Comparison of ENCODE assay signal across 37 cellular contexts in genomic region chr6:169543704-169544103, GRCh38.
"Had no signal": no experiment of that assay in that cellular context is flagged by ENCODE, and none has a peak within 500 bp of the region (broad histone marks: within the 10 kb centered on the region; RNA-seq: fewer than 3 reads in every experiment).

No MANE protein-coding gene starts in this region.

- H3K4me1 ChIP-seq: breast epithelium, esophagus muscularis mucosa, foreskin keratinocyte, gastrocnemius medialis had no signal

- H3K9me3 Mint-ChIP-seq: central memory CD8-positive, alpha-beta T cell had no signal

- DNase-seq: activated CD4-positive, alpha-beta memory T cell treated with anti-CD3 and anti-CD28 coated beads for 36 hours; activated CD4-positive, alpha-beta T cell treated with anti-CD3 and anti-CD28 coated beads for 36 hours; activated CD4-positive, CD25-positive, alpha-beta regulatory T cell; activated CD4-positive, CD25-positive, alpha-beta regulatory T cell treated with anti-CD3 and anti-CD28 coated beads, Interleukin-2, amount 50 U/mL, for 72 hours; activated CD8-positive, alpha-beta memory T cell treated with anti-CD3 and anti-CD28 coated beads, Interleukin-2, amount 10 ng/mL, durations not matched to agents 7 days and 5 days; activated CD8-positive, alpha-beta memory T cell treated with anti-CD3 and anti-CD28 coated beads, Interleukin-2, amount 50 U/mL, for 4 hours; activated CD8-positive, alpha-beta T cell treated with anti-CD3 and anti-CD28 coated beads, Interleukin-2, amount 10 ng/mL, durations not matched to agents 7 days and 5 days; activated effector memory CD4-positive, alpha-beta T cell treated with anti-CD3 and anti-CD28 coated beads, Interleukin-2, amount 50 U/mL, for 16 hours; activated naive CD4-positive, alpha-beta T cell treated with anti-CD3 and anti-CD28 coated beads for 36 hours; activated naive CD8-positive, alpha-beta T cell treated with anti-CD3 and anti-CD28 coated beads for 36 hours; activated naive CD8-positive, alpha-beta T cell treated with anti-CD3 and anti-CD28 coated beads, Interleukin-2, amount 50 U/mL, for 24 hours; activated T-cell treated with anti-CD3 and anti-CD28 coated beads, Interleukin-2, amount 50 U/mL, for 1 hour; activated T-cell treated with anti-CD3 and anti-CD28 coated beads, Interleukin-2, amount 50 U/mL, for 48 hours; adrenal gland; amygdala; aorta; dorsolateral prefrontal cortex; effector memory CD4-positive, alpha-beta T cell; endodermal cell; erythroblast; foreskin keratinocyte; gastrocnemius medialis; glutamatergic neuron; heart left ventricle; T-helper 17 cell; T1000 had no signal

- H3K27me3 ChIP-seq: adrenal gland, breast epithelium, dorsolateral prefrontal cortex, esophagus muscularis mucosa, foreskin keratinocyte, gastrocnemius medialis, heart left ventricle had no signal

- H3K4me3 Mint-ChIP-seq: activated CD4-positive, alpha-beta memory T cell treated with anti-CD3 and anti-CD28 coated beads for 36 hours; activated CD4-positive, alpha-beta T cell treated with anti-CD3 and anti-CD28 coated beads for 36 hours; activated CD4-positive, alpha-beta T cell treated with anti-CD3 and anti-CD28 coated beads, Interleukin-2, amount 10 ng/mL, durations not matched to agents 24 days and 14 days; activated CD8-positive, alpha-beta memory T cell treated with anti-CD3 and anti-CD28 coated beads, Interleukin-2, amount 10 ng/mL, durations not matched to agents 7 days and 5 days; activated CD8-positive, alpha-beta T cell treated with anti-CD3 and anti-CD28 coated beads, Interleukin-2, amount 10 ng/mL, durations not matched to agents 7 days and 5 days; activated naive CD4-positive, alpha-beta T cell treated with anti-CD3 and anti-CD28 coated beads for 36 hours; activated naive CD4-positive, alpha-beta T cell treated with anti-CD3 and anti-CD28 coated beads, Interleukin-2, amount 50 U/mL, for 24 hours; activated naive CD8-positive, alpha-beta T cell treated with anti-CD3 and anti-CD28 coated beads for 36 hours; activated naive CD8-positive, alpha-beta T cell treated with anti-CD3 and anti-CD28 coated beads, Interleukin-2, amount 50 U/mL, for 24 hours; activated T-helper 1 cell treated with anti-CD3 and anti-CD28 coated beads, Interleukin-12 subunit alpha, Interleukin-12 subunit beta, Interleukin-2, Interleukin-4 antibody, amounts not matched to agents 30 ng/mL and 10 ng/mL and 1 ng/mL, durations not matched to agents 14 hours and 24 hours and 36 hours; brain; central memory CD8-positive, alpha-beta T cell; dendritic cell treated with granulocyte-macrophage colony-stimulating factor and Interleukin-4, amounts not matched to agents 40 ng/mL and 50 ng/mL, for 4 days; endodermal cell; T-helper 17 cell; T-helper 2 cell treated with Interferon-gamma antibody and Interleukin-4, amounts not matched to agents 5 μg/mL and 100 μg/mL, for 36 hours had no signal

- H3K27ac Mint-ChIP-seq: activated CD4-positive, alpha-beta memory T cell treated with anti-CD3 and anti-CD28 coated beads for 36 hours; activated CD4-positive, alpha-beta T cell treated with anti-CD3 and anti-CD28 coated beads for 36 hours; activated CD4-positive, alpha-beta T cell treated with anti-CD3 and anti-CD28 coated beads, Interleukin-2, amount 10 ng/mL, durations not matched to agents 24 days and 14 days; activated CD8-positive, alpha-beta memory T cell treated with anti-CD3 and anti-CD28 coated beads, Interleukin-2, amount 10 ng/mL, durations not matched to agents 7 days and 5 days; activated CD8-positive, alpha-beta T cell treated with anti-CD3 and anti-CD28 coated beads, Interleukin-2, amount 10 ng/mL, durations not matched to agents 7 days and 5 days; activated naive CD4-positive, alpha-beta T cell treated with anti-CD3 and anti-CD28 coated beads for 36 hours; activated naive CD4-positive, alpha-beta T cell treated with anti-CD3 and anti-CD28 coated beads, Interleukin-2, amount 50 U/mL, for 24 hours; activated naive CD8-positive, alpha-beta T cell treated with anti-CD3 and anti-CD28 coated beads for 36 hours; activated naive CD8-positive, alpha-beta T cell treated with anti-CD3 and anti-CD28 coated beads, Interleukin-2, amount 50 U/mL, for 24 hours; activated T-helper 1 cell treated with anti-CD3 and anti-CD28 coated beads, Interleukin-12 subunit alpha, Interleukin-12 subunit beta, Interleukin-2, Interleukin-4 antibody, amounts not matched to agents 30 ng/mL and 10 ng/mL and 1 ng/mL, durations not matched to agents 14 hours and 24 hours and 36 hours; activated T-helper 2 cell treated with anti-CD3 and anti-CD28 coated beads, Interferon-gamma antibody, Interleukin-2, Interleukin-4, amounts not matched to agents 10 μg/mL and 5 μg/mL and 100 μg/mL, durations not matched to agents 14 hours and 24 hours and 36 hours; brain; dendritic cell treated with granulocyte-macrophage colony-stimulating factor and Interleukin-4, amounts not matched to agents 40 ng/mL and 50 ng/mL, for 4 days; endodermal cell; T-helper 17 cell; T-helper 2 cell treated with Interferon-gamma antibody and Interleukin-4, amounts not matched to agents 5 μg/mL and 100 μg/mL, for 36 hours had no signal

- H3K27ac ChIP-seq: adrenal gland, breast epithelium, coronary artery, dorsolateral prefrontal cortex, esophagus muscularis mucosa, foreskin keratinocyte, gastrocnemius medialis, heart left ventricle had no signal

- H3K4me3 ChIP-seq: adrenal gland, breast epithelium, coronary artery, dorsolateral prefrontal cortex, esophagus muscularis mucosa, gastrocnemius medialis, heart left ventricle had no signal

- H3K36me3 ChIP-seq: adrenal gland, breast epithelium, esophagus muscularis mucosa, gastrocnemius medialis, heart left ventricle had no signal

- H3K4me1 Mint-ChIP-seq: activated CD4-positive, alpha-beta T cell treated with anti-CD3 and anti-CD28 coated beads for 36 hours; activated CD4-positive, alpha-beta T cell treated with anti-CD3 and anti-CD28 coated beads, Interleukin-2, amount 10 ng/mL, durations not matched to agents 24 days and 14 days; activated CD8-positive, alpha-beta memory T cell treated with anti-CD3 and anti-CD28 coated beads, Interleukin-2, amount 10 ng/mL, durations not matched to agents 7 days and 5 days; activated naive CD4-positive, alpha-beta T cell treated with anti-CD3 and anti-CD28 coated beads, Interleukin-2, amount 50 U/mL, for 24 hours; activated naive CD8-positive, alpha-beta T cell treated with anti-CD3 and anti-CD28 coated beads for 36 hours; activated naive CD8-positive, alpha-beta T cell treated with anti-CD3 and anti-CD28 coated beads, Interleukin-2, amount 50 U/mL, for 24 hours; brain; central memory CD8-positive, alpha-beta T cell; endodermal cell; T-helper 17 cell had no signal

- ATAC-seq: activated CD4-positive, alpha-beta T cell treated with anti-CD3 and anti-CD28 coated beads for 36 hours; activated CD8-positive, alpha-beta memory T cell treated with anti-CD3 and anti-CD28 coated beads, Interleukin-2, amount 10 ng/mL, durations not matched to agents 7 days and 5 days; activated CD8-positive, alpha-beta T cell treated with anti-CD3 and anti-CD28 coated beads, Interleukin-2, amount 10 ng/mL, durations not matched to agents 7 days and 5 days; activated naive CD8-positive, alpha-beta T cell treated with anti-CD3 and anti-CD28 coated beads, Interleukin-2, amount 50 U/mL, for 24 hours; foreskin keratinocyte; gastrocnemius medialis; heart left ventricle; T-helper 17 cell had no signal

- H3K9me3 ChIP-seq: breast epithelium, gastrocnemius medialis had no signal

- H3K27me3 Mint-ChIP-seq: activated CD4-positive, alpha-beta memory T cell treated with anti-CD3 and anti-CD28 coated beads for 36 hours; activated CD4-positive, alpha-beta T cell treated with anti-CD3 and anti-CD28 coated beads for 36 hours; activated CD8-positive, alpha-beta memory T cell treated with anti-CD3 and anti-CD28 coated beads, Interleukin-2, amount 10 ng/mL, durations not matched to agents 7 days and 5 days; activated naive CD4-positive, alpha-beta T cell treated with anti-CD3 and anti-CD28 coated beads, Interleukin-2, amount 50 U/mL, for 24 hours; activated naive CD8-positive, alpha-beta T cell treated with anti-CD3 and anti-CD28 coated beads, Interleukin-2, amount 50 U/mL, for 24 hours; brain; central memory CD8-positive, alpha-beta T cell; dendritic cell treated with granulocyte-macrophage colony-stimulating factor and Interleukin-4, amounts not matched to agents 40 ng/mL and 50 ng/mL, for 4 days; T-helper 17 cell had no signal
